Comparison of ENCODE assay signal across 24 cellular contexts in the genomic region with DNA sequence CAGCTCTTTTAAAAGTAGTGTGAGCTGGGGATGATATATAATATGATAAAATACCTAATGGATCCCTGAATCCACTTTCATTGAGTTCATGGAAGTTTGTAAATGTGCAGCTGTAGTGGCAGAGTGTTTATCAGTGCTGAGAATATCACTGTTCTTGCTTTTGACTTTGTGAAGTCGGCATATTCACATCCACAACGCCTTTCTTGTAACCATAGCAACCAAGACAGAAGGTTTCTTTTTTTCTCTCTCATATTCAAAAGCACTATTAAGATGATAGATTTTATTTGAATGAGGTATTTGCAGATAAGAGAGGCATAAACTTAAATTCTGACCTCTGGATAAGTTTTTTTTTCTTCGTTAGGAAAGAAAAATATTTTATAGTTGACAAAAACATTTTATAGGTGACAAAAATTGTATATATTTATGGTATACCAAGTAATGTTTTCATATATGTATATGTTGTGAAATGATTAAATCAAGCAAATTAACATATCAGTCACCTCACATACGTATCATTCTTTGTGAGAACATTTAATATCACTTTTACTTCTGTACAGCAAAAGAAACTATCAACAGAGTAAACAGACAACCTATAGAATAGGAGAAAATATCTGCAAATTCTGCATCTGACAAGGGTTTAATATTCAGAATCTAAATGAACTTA.
DNase-seq lines count a peak whose midpoint lies in the region; ATAC-seq, FAIRE-seq and TF ChIP-seq lines count a peak whose summit lies in the region.
"Had no signal": no experiment of that assay in that cellular context is flagged by ENCODE, and none has a peak within 500 bp of the region (broad histone marks: within the 10 kb centered on the region; RNA-seq: fewer than 3 reads in every experiment).

No MANE protein-coding gene starts in this region.

- no peak overlapping the region for H3K9ac ChIP-seq in GM12878 (ENCODE audit: control insufficient read depth, insufficient read depth, low read length)
- H3K9ac ChIP-seq: SK-N-SH had no signal

- peaks cover 3% of the 10 kb centered on the region for H3K27me3 Mint-ChIP-seq in activated CD4-positive, alpha-beta T cell treated with anti-CD3 and anti-CD28 coated beads, Interleukin-2, amount 10 ng/mL, durations not matched to agents 24 days and 14 days
- no peaks in the 10 kb centered on the region for H3K27me3 Mint-ChIP-seq in stimulated activated naive CD8-positive, alpha-beta T cell treated with anti-CD3 and anti-CD28 coated beads, Interleukin-15, Interleukin-2, amounts not matched to agents 100 ng/mL and 50 ng/mL, for 24 hours
- H3K27me3 Mint-ChIP-seq: natural killer cell treated with Interleukin-12 subunit alpha and Interleukin-12 subunit beta and Interleukin-15 and Interleukin-18, amount 100 ng/mL, for 72 hours had no signal

- peak overlapping the region; percentile 15 for H3K4me3 Mint-ChIP-seq in activated CD4-positive, alpha-beta T cell treated with anti-CD3 and anti-CD28 coated beads, Interleukin-2, amount 10 ng/mL, durations not matched to agents 24 days and 14 days
- peak overlapping the region; percentile 43 for H3K4me3 Mint-ChIP-seq in stimulated activated naive CD8-positive, alpha-beta T cell treated with anti-CD3 and anti-CD28 coated beads, Interleukin-15, Interleukin-2, amounts not matched to agents 100 ng/mL and 50 ng/mL, for 24 hours
- peak overlapping the region; percentile 11 for H3K4me3 Mint-ChIP-seq in stimulated activated effector memory CD8-positive, alpha-beta T cell treated with anti-CD3 and anti-CD28 coated beads, Interleukin-12 subunit alpha, Interleukin-12 subunit beta, amount 100 ng/mL, for 72 hours
- H3K4me3 Mint-ChIP-seq: immature natural killer cell; natural killer cell treated with Interleukin-12 subunit alpha and Interleukin-12 subunit beta and Interleukin-15 and Interleukin-18, amount 100 ng/mL, for 72 hours had no signal

- no peak for FAIRE-seq in GM12878 (lab: Jason Lieb, UNC)
- FAIRE-seq: A549 had no signal

- H4K20me1 ChIP-seq in GM12878 (ENCODE audit: control insufficient read depth, insufficient read depth) = no peaks in the 10 kb centered on the region

- no peak for TF ChIP-seq EP300 in GM12878 (IDR thresholded peaks at IDR 0.05; ENCODE audit: borderline replicate concordance in 1 of 2, control insufficient read depth in 1 of 2, low read depth in 2 of 2, low read length in 2 of 2)

- RAD21 ChIA-PET in GM12878 (lab: Charles Lee; ENCODE audit: unreplicated experiment) = interaction anchor here (1.6 to 1.8 kb wide), 2 partner anchors 112 to 192 kb away, joined by 4 to 7 read pairs; no protein-coding TSS in a partner anchor

- no peak overlapping the region for H3K27ac ChIP-seq in GM12878 (ENCODE audit: control insufficient read depth, insufficient read depth)
- H3K27ac ChIP-seq: A549, breast epithelium, transverse colon had no signal

- 74% methylated on average over 4 of the region's 4 CpGs for WGBS in GM12878 (ENCODE audit: insufficient coverage, insufficient replicate concordance, low lambda C conversion rate, missing lambda C conversion rate)

- H3K79me2 ChIP-seq in GM12878 (ENCODE audit: control insufficient read depth, insufficient read depth, low read length) = no peaks in the 10 kb centered on the region

- peaks cover 14% of the 10 kb centered on the region for H3K4me1 Mint-ChIP-seq in activated CD4-positive, alpha-beta T cell treated with anti-CD3 and anti-CD28 coated beads, Interleukin-2, amount 10 ng/mL, durations not matched to agents 24 days and 14 days
- H3K4me1 Mint-ChIP-seq in stimulated activated naive CD8-positive, alpha-beta T cell treated with anti-CD3 and anti-CD28 coated beads, Interleukin-15, Interleukin-2, amounts not matched to agents 100 ng/mL and 50 ng/mL, for 24 hours (ENCODE audit: low read depth) = peaks cover 31% of the 10 kb centered on the region
- peaks cover 12% of the 10 kb centered on the region for H3K4me1 Mint-ChIP-seq in stimulated activated effector memory CD8-positive, alpha-beta T cell treated with anti-CD3 and anti-CD28 coated beads, Interleukin-12 subunit alpha, Interleukin-12 subunit beta, amount 100 ng/mL, for 72 hours

- H3K36me3 ChIP-seq in GM12878 (ENCODE audit: control insufficient read depth in 2 of 2, insufficient read depth in 2 of 2, low read length in 1 of 2) = no peaks in the 10 kb centered on the region
- H3K36me3 ChIP-seq: breast epithelium, transverse colon had no signal

- in situ Hi-C loops in GM12878 (cut with MboI) = no loop called here

- no peaks in the 10 kb centered on the region for H3K4me1 ChIP-seq in GM12878 (ENCODE audit: control insufficient read depth, insufficient read depth, low read length)
- H3K4me1 ChIP-seq: A549, breast epithelium had no signal

- DNase-seq in activated CD4-positive, alpha-beta T cell treated with anti-CD3 and anti-CD28 coated beads, Interleukin-2, amount 10 ng/mL, durations not matched to agents 24 days and 14 days = no peak
- DNase-seq in activated CD4-positive, alpha-beta T cell treated with anti-CD3 and anti-CD28 coated beads for 48 hours = no peak
- DNase-seq in stimulated activated naive CD8-positive, alpha-beta T cell treated with anti-CD3 and anti-CD28 coated beads, Interleukin-15, Interleukin-2, amounts not matched to agents 100 U/mL and 50 U/mL, for 24 hours = no peak
- no peak for DNase-seq in GM12878 (ENCODE audit: low read depth, low spot score)
- no peak for DNase-seq in stimulated activated effector memory CD8-positive, alpha-beta T cell treated with anti-CD3 and anti-CD28 coated beads, Interleukin-12 subunit alpha, Interleukin-12 subunit beta, amount 100 ng/mL, for 72 hours (ENCODE audit: low spot score in 2 of 2)
- DNase-seq in NCI-H1105 (lab: John Stamatoyannopoulos, UW) = no peak
- DNase-seq: activated CD8-positive, alpha-beta memory T cell treated with anti-CD3 and anti-CD28 coated beads, Interleukin-2, amount 50 U/mL, for 48 hours; anterior cingulate cortex; DMS153; immature natural killer cell; mammary epithelial cell; mucosa of descending colon; NCI-H1048; NCI-H187; NCI-H524; SK-N-SH; stimulated activated CD4-positive, alpha-beta T cell treated with anti-CD3 and anti-CD28 coated beads, Interleukin-4, amount 100 ng/mL, for 24 hours; transverse colon had no signal

- intact Hi-C loops in activated CD4-positive, alpha-beta T cell treated with anti-CD3 and anti-CD28 coated beads, Interleukin-2, amount 10 ng/mL, durations not matched to agents 24 days and 14 days (cut with micrococcal nuclease) = loop anchor here (2.0 kb wide), 2 partner anchors 46 to 70 kb away; no protein-coding TSS in a partner anchor
- intact Hi-C loops in GM12878 (cut with micrococcal nuclease; ENCODE audit: unreplicated experiment) = no loop called here

- POLR2A ChIA-PET in GM12878 (lab: Charles Lee) = no interaction called here

- no peaks in the 10 kb centered on the region for H3K9me3 Mint-ChIP-seq in activated CD4-positive, alpha-beta T cell treated with anti-CD3 and anti-CD28 coated beads, Interleukin-2, amount 10 ng/mL, durations not matched to agents 24 days and 14 days
- peaks cover 6% of the 10 kb centered on the region for H3K9me3 Mint-ChIP-seq in stimulated activated naive CD8-positive, alpha-beta T cell treated with anti-CD3 and anti-CD28 coated beads, Interleukin-15, Interleukin-2, amounts not matched to agents 100 ng/mL and 50 ng/mL, for 24 hours
- no peaks in the 10 kb centered on the region for H3K9me3 Mint-ChIP-seq in stimulated activated effector memory CD8-positive, alpha-beta T cell treated with anti-CD3 and anti-CD28 coated beads, Interleukin-12 subunit alpha, Interleukin-12 subunit beta, amount 100 ng/mL, for 72 hours
- H3K9me3 Mint-ChIP-seq: activated naive CD4-positive, alpha-beta T cell treated with anti-CD3 and anti-CD28 coated beads, Interleukin-2, amount 50 U/mL, for 72 hours; immature natural killer cell; natural killer cell treated with Interleukin-12 subunit alpha and Interleukin-12 subunit beta and Interleukin-15 and Interleukin-18, amount 100 ng/mL, for 72 hours had no signal

- SMC1A ChIA-PET in GM12878 (lab: Charles Lee; ENCODE audit: uncharacterized antibody, unreplicated experiment) = interaction anchor here (0.9 to 1.8 kb wide), 11 partner anchors 10 to 121 kb away, joined by 3 to 6 read pairs (median 5); no protein-coding TSS in a partner anchor

- CTCF ChIA-PET in GM12878 (lab: Yijun Ruan, JAX) = interaction anchor here (0.8 kb wide), 2 partner anchors 13 to 26 kb away, joined by 3 read pairs; no protein-coding TSS in a partner anchor

- no peak overlapping the region for H2AFZ ChIP-seq in GM12878 (ENCODE audit: control insufficient read depth, low read depth, low read length)

- no peak overlapping the region for H3K4me2 ChIP-seq in GM12878 (ENCODE audit: control insufficient read depth, insufficient read depth)
- H3K4me2 ChIP-seq: A549, SK-N-SH had no signal

- ATAC-seq in stimulated activated naive CD8-positive, alpha-beta T cell treated with anti-CD3 and anti-CD28 coated beads, Interleukin-15, Interleukin-2, amounts not matched to agents 100 U/mL and 50 U/mL, for 24 hours = no peak
- no peak for ATAC-seq in GM12878
- ATAC-seq in stimulated activated effector memory CD8-positive, alpha-beta T cell treated with anti-CD3 and anti-CD28 coated beads, Interleukin-12 subunit alpha, Interleukin-12 subunit beta, amount 100 ng/mL, for 72 hours = no peak
- ATAC-seq in esophagus mucosa = no peak
- ATAC-seq: A549; mucosa of descending colon; natural killer cell treated with Interleukin-12 subunit alpha and Interleukin-12 subunit beta and Interleukin-15 and Interleukin-18, amount 100 ng/mL, for 72 hours had no signal

- no peaks in the 10 kb centered on the region for H3K27me3 ChIP-seq in GM12878 (replicated peaks in 1 of 2; ENCODE audit: control insufficient read depth in 2 of 2, insufficient read depth in 2 of 2, low read length in 1 of 2)
- H3K27me3 ChIP-seq: breast epithelium had no signal

- no TSS peak for BruUV-seq in GM12878 (replicated peaks; lab: Mats Ljungman, UMichigan)

- no peak overlapping the region for H3K4me3 ChIP-seq in GM12878
- H3K4me3 ChIP-seq: A549, breast epithelium, mucosa of descending colon, transverse colon had no signal

- no peak for TF ChIP-seq CTCF in GM12878 (IDR thresholded peaks at IDR 0.05 in 2 of 3, conservative IDR thresholded peaks at IDR 0.05 in 1 of 3; ENCODE audit: control insufficient read depth in 2 of 3, extremely low read depth in 1 of 3, insufficient read depth in 1 of 3, low read depth in 3 of 3, low read length in 3 of 3)

- no peak overlapping the region for H3K27ac Mint-ChIP-seq in activated CD4-positive, alpha-beta T cell treated with anti-CD3 and anti-CD28 coated beads, Interleukin-2, amount 10 ng/mL, durations not matched to agents 24 days and 14 days
- no peak overlapping the region for H3K27ac Mint-ChIP-seq in stimulated activated naive CD8-positive, alpha-beta T cell treated with anti-CD3 and anti-CD28 coated beads, Interleukin-15, Interleukin-2, amounts not matched to agents 100 ng/mL and 50 ng/mL, for 24 hours
- peak overlapping the region; percentile 24 for H3K27ac Mint-ChIP-seq in stimulated activated effector memory CD8-positive, alpha-beta T cell treated with anti-CD3 and anti-CD28 coated beads, Interleukin-12 subunit alpha, Interleukin-12 subunit beta, amount 100 ng/mL, for 72 hours
- H3K27ac Mint-ChIP-seq: activated naive CD4-positive, alpha-beta T cell treated with anti-CD3 and anti-CD28 coated beads, Interleukin-2, amount 50 U/mL, for 72 hours; immature natural killer cell had no signal

- TF ChIP-seq POLR2A in GM12878 (IDR thresholded peaks at IDR 0.05; ENCODE audit: low read depth, low read length) = no peak

- H3K36me3 Mint-ChIP-seq in activated CD4-positive, alpha-beta T cell treated with anti-CD3 and anti-CD28 coated beads, Interleukin-2, amount 10 ng/mL, durations not matched to agents 24 days and 14 days (ENCODE audit: low read depth) = no peaks in the 10 kb centered on the region
- H3K36me3 Mint-ChIP-seq in stimulated activated naive CD8-positive, alpha-beta T cell treated with anti-CD3 and anti-CD28 coated beads, Interleukin-15, Interleukin-2, amounts not matched to agents 100 ng/mL and 50 ng/mL, for 24 hours (ENCODE audit: low read depth) = no peaks in the 10 kb centered on the region
- no peaks in the 10 kb centered on the region for H3K36me3 Mint-ChIP-seq in stimulated activated effector memory CD8-positive, alpha-beta T cell treated with anti-CD3 and anti-CD28 coated beads, Interleukin-12 subunit alpha, Interleukin-12 subunit beta, amount 100 ng/mL, for 72 hours
- H3K36me3 Mint-ChIP-seq: immature natural killer cell; natural killer cell treated with Interleukin-12 subunit alpha and Interleukin-12 subunit beta and Interleukin-15 and Interleukin-18, amount 100 ng/mL, for 72 hours had no signal

- no peaks in the 10 kb centered on the region for H3K9me3 ChIP-seq in GM12878 (replicated peaks; ENCODE audit: control insufficient read depth, insufficient read depth, low read length)
- H3K9me3 ChIP-seq: A549, breast epithelium, mucosa of descending colon, SK-N-SH, transverse colon had no signal

- no peak for TF ChIP-seq RAD21 in GM12878 (IDR thresholded peaks at IDR 0.05; ENCODE audit: insufficient read depth, low read depth, low read length)
